In the genomic region with DNA sequence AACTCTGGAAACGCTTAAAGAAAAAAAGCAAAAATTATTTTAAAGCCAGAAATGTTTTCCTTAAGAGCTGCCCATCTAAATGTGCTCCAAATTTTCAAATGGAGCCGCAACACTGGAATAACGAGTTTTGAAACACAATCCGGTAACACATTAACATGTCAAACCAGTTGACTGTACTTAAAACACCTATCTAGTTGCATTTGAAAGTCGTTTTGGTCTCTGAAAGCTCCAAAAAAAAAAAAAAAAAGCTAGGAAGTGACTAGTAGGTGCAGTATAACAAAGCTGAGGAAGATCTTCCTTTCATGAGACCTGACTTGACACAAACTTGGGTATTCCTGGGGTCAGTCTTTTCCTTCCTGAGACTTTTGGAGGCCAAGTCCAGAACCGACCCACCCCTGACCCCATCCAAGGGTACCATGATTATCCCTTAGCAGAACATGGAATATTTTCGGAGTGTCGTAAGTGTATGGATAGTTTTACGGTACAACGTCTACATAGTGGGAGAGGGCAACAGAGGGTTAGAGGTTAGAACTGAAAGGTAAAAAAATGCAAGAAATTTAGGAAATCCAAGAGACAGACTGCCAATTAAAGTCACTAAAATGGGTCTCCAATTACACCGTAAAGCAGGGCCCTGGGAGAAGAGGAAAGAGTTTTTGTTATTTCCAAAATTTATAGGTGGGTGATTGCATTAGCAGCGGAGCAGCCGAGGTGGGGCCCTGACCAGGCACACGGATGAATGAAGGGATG, we compare ENCODE assay signal across 8 cellular contexts. TPM values are rescaled to one million over a fixed set of nuclear protein-coding genes. Genes with fewer than 3 reads are reported as not detected.
DNase-seq lines count a peak whose midpoint lies in the region; ATAC-seq and TF ChIP-seq lines count a peak whose summit lies in the region.

No MANE protein-coding gene starts in this region.

- peaks cover 12% of the 10 kb centered on the region for H3F3A ChIP-seq in neural cell (ENCODE audit: insufficient read depth, low read length, poor library complexity, severe bottlenecking)

- H3K9me2 ChIP-seq in neural cell (ENCODE audit: insufficient read depth, low read length), result no peaks in the 10 kb centered on the region

- H3K36me3 ChIP-seq in KMS-11 (ENCODE audit: insufficient read depth) (no peaks in the 10 kb centered on the region), neural cell (ENCODE audit: insufficient read depth, low read length) (no peaks in the 10 kb centered on the region)

- H3K79me2 ChIP-seq in KMS-11 (ENCODE audit: insufficient read depth, low read depth) (peaks cover 14% of the 10 kb centered on the region; the same call in 1 of the 2 replicates), neural cell (replicated peaks; ENCODE audit: insufficient read depth, low read length) (peaks cover 34% of the 10 kb centered on the region)

- peak overlapping the region; percentile 94 for H3K9ac ChIP-seq in KMS-11
- peak overlapping the region; percentile 99 for H3K9ac ChIP-seq in neural cell (ENCODE audit: low read length)

- CTCF ChIA-PET in AG04450 (lab: Charles Lee), result interaction anchor here (0.7 to 2.7 kb wide), 3 partner anchors 29 to 121 kb away, joined by 5 to 18 read pairs (median 5); a partner anchor contains a TSS

- no peak for TF ChIP-seq EP300 in neural cell (conservative IDR thresholded peaks at IDR 0.05; ENCODE audit: poor library complexity, severe bottlenecking)

- peak overlapping the region; percentile 57 for H2AFZ ChIP-seq in KMS-11 (ENCODE audit: low read depth)
- H2AFZ ChIP-seq in neural cell (ENCODE audit: low read depth, low read length), result peak overlapping the region; percentile 94

- no peaks in the 10 kb centered on the region for H3K27me3 ChIP-seq in AG04450 (ENCODE audit: control insufficient read depth, insufficient read depth, low read length)
- H3K27me3 ChIP-seq in KMS-11 (ENCODE audit: insufficient read depth, low read depth), result no peaks in the 10 kb centered on the region
- H3K27me3 ChIP-seq in neural cell (ENCODE audit: insufficient read depth, low read depth, low read length), result no peaks in the 10 kb centered on the region

- DNase-seq in AG04450 (ENCODE audit: low read depth, low spot score), result no peak
- peak; percentile 44 for DNase-seq in cerebellar cortex (ENCODE audit: low spot score)
- no peak for DNase-seq in NCI-H446 treated with DMSO at 0.1 percent for 48 hours (lab: John Stamatoyannopoulos, UW)
- DNase-seq in middle frontal gyrus (ENCODE audit: extremely low spot score, low spot score), result no peak

- TF ChIP-seq CTCF in AG04450 (IDR thresholded peaks at IDR 0.05; ENCODE audit: low read depth, low read length) (no peak), KMS-11 (conservative IDR thresholded peaks at IDR 0.05; ENCODE audit: low read depth, low read length) (no peak), neural cell (IDR thresholded peaks at IDR 0.05; ENCODE audit: poor library complexity, severe bottlenecking) (no peak)

- peaks cover 24% of the 10 kb centered on the region for H3K4me1 ChIP-seq in KMS-11 (ENCODE audit: low read depth, poor library complexity, severe bottlenecking)

- ATAC-seq in GM19328 (IDR thresholded peaks at IDR 0.05; ENCODE audit: unreplicated experiment) (peak; percentile 8), GM21825 (IDR thresholded peaks at IDR 0.05; ENCODE audit: unreplicated experiment) (no peak)

- H3K9me3 ChIP-seq in AG04450 (ENCODE audit: control insufficient read depth, insufficient read depth, low read length), result no peaks in the 10 kb centered on the region
- H3K9me3 ChIP-seq in neural cell (ENCODE audit: low read length), result no peaks in the 10 kb centered on the region

- H4K20me1 ChIP-seq in KMS-11 (ENCODE audit: insufficient read depth) (no peaks in the 10 kb centered on the region), neural cell (ENCODE audit: insufficient read depth) (no peaks in the 10 kb centered on the region)

- no peak for TF ChIP-seq RAD21 in neural cell (conservative IDR thresholded peaks at IDR 0.05)

- H3K4me3 ChIP-seq in AG04450 (ENCODE audit: low read depth, low read length), result peak overlapping the region; percentile 93
- H3K4me3 ChIP-seq in KMS-11 (IDR thresholded peaks at IDR 0.05; ENCODE audit: insufficient read depth, low read depth, low read length), result peak overlapping the region; percentile 27
- peak overlapping the region; percentile 80 for H3K4me3 ChIP-seq in neural cell (ENCODE audit: low read length)

- H3K27ac ChIP-seq in AG04450 (ENCODE audit: low read depth, low read length) (peak overlapping the region; percentile 91), KMS-11 (peak overlapping the region; percentile 92), neural cell (ENCODE audit: low read length) (peak overlapping the region; percentile 100)

- POLR2A ChIA-PET in AG04450 (lab: Yijun Ruan, JAX), result no interaction called here

- peak overlapping the region; percentile 67 for H3K4me2 ChIP-seq in KMS-11
- peak overlapping the region; percentile 83 for H3K4me2 ChIP-seq in neural cell (ENCODE audit: low read length)

TF ChIP-seq in neural cell, 6 proteins besides CTCF, POLR2A, EP300 and RAD21:
- TF ChIP-seq MXI1 (conservative IDR thresholded peaks at IDR 0.05; ENCODE audit: poor library complexity, severe bottlenecking), result peak; percentile 21
- no peak for TF ChIP-seq SMC3 (conservative IDR thresholded peaks at IDR 0.05; ENCODE audit: poor library complexity)

RNA-seq across cellular contexts. Expression of a gene that starts 0.8 kb away (rescaled TPM):
- polyA plus RNA-seq in AG04450 (2011; rRNA removed) (13.4 and 24.9 TPM in 2 replicates), neural cell (87.8 and 116 TPM in 2 replicates)
- polyA minus RNA-seq in AG04450 (2011; rRNA and poly(A)+ RNA removed), result 0.78 and 1.4 TPM in 2 replicates
- 28.2 and 31.0 TPM in 2 replicates for polyA minus RNA-seq in neural cell

Comparison
In these comparisons a context has a peak if more than half of its experiments do, and no peak if none do; other contexts are left out.
1. H3K4me3 ChIP-seq: peak in every context shown above with its lines; median percentile 93 in AG04450; 80 in neural cell; 27 in KMS-11.